Comparison of ENCODE assay signal across 11 cellular contexts in genomic region chr11:96204366-96204659, GRCh38.
A peak's percentile ranks its signal among the peaks of the same experiment; 100 is the strongest.
DNase-seq lines count a peak whose midpoint lies in the region; ATAC-seq, FAIRE-seq and TF ChIP-seq lines count a peak whose summit lies in the region.
"Had no signal": no experiment of that assay in that cellular context is flagged by ENCODE, and none has a peak within 500 bp of the region (broad histone marks: within the 10 kb centered on the region; RNA-seq: fewer than 3 reads in every experiment).

No MANE protein-coding gene starts in this region.

- FAIRE-seq in frontal cortex (lab: Jason Lieb, UNC) = no peak
- FAIRE-seq: D721Med had no signal

- H3K27ac ChIP-seq in left ventricle myocardium inferior (replicated peaks) = no peak overlapping the region

- H3K9me3 Mint-ChIP-seq in activated T-cell treated with anti-CD3 and anti-CD28 coated beads, Interleukin-2, amount 50 U/mL, for 72 hours = no peaks in the 10 kb centered on the region
- H3K9me3 Mint-ChIP-seq in activated CD8-positive, alpha-beta T cell treated with anti-CD3 and anti-CD28 coated beads, Interleukin-2, amount 10 ng/mL, durations not matched to agents 7 days and 5 days (ENCODE audit: insufficient read depth) = peaks cover 5% of the 10 kb centered on the region
- no peaks in the 10 kb centered on the region for H3K9me3 Mint-ChIP-seq in stimulated activated memory B cell treated with anti-CD40 and anti-IgM and Interleukin-4, amounts not matched to agents 10 μg/mL and 1 μg/mL and 100 μg/mL, for 72 hours

- CTCF ChIA-PET in activated CD8-positive, alpha-beta T cell treated with anti-CD3 and anti-CD28 coated beads, Interleukin-2, amount 10 ng/mL, durations not matched to agents 7 days and 5 days (lab: Charles Lee) = interaction anchor here (0.6 to 4.9 kb wide), 2 partner anchors 39 to 138 kb away, joined by 3 to 34 read pairs; partner anchors contain the start of gene MAML2

- H3K4me3 ChIP-seq in left ventricle myocardium inferior = no peak overlapping the region

- H3K27me3 ChIP-seq in left ventricle myocardium inferior (ENCODE audit: low read depth) = no peaks in the 10 kb centered on the region

- H3K4me3 Mint-ChIP-seq in activated T-cell treated with anti-CD3 and anti-CD28 coated beads, Interleukin-2, amount 50 U/mL, for 72 hours = peak overlapping the region; percentile 71 to 94
- no peak overlapping the region for H3K4me3 Mint-ChIP-seq in activated CD8-positive, alpha-beta T cell treated with anti-CD3 and anti-CD28 coated beads, Interleukin-2, amount 10 ng/mL, durations not matched to agents 7 days and 5 days
- no peak overlapping the region for H3K4me3 Mint-ChIP-seq in stimulated activated memory B cell treated with anti-CD40 and anti-IgM and Interleukin-4, amounts not matched to agents 10 μg/mL and 1 μg/mL and 100 μg/mL, for 72 hours

- TF ChIP-seq CTCF in left ventricle myocardium inferior (IDR thresholded peaks at IDR 0.05; ENCODE audit: borderline replicate concordance) = no peak

- no peaks in the 10 kb centered on the region for H3K9me3 ChIP-seq in left ventricle myocardium inferior (replicated peaks)

- H3K27ac Mint-ChIP-seq in activated T-cell treated with anti-CD3 and anti-CD28 coated beads, Interleukin-2, amount 50 U/mL, for 72 hours = peak overlapping the region; percentile 97
- peak overlapping the region; percentile 17 for H3K27ac Mint-ChIP-seq in activated CD8-positive, alpha-beta T cell treated with anti-CD3 and anti-CD28 coated beads, Interleukin-2, amount 10 ng/mL, durations not matched to agents 7 days and 5 days
- peak overlapping the region; percentile 57 for H3K27ac Mint-ChIP-seq in stimulated activated memory B cell treated with anti-CD40 and anti-IgM and Interleukin-4, amounts not matched to agents 10 μg/mL and 1 μg/mL and 100 μg/mL, for 72 hours

- no peak for DNase-seq in activated T-cell treated with anti-CD3 and anti-CD28 coated beads, Interleukin-2, amount 50 U/mL, for 72 hours
- DNase-seq in activated T-cell treated with anti-CD3 and anti-CD28 coated beads for 4 hours (no peak), fibroblast of peridontal ligament (ENCODE audit: extremely low read depth) (peak; percentile 40), frontal cortex (ENCODE audit: low spot score in 2 of 2) (no peak), left colon (no peak), left ventricle myocardium inferior (no peak)
- no peak for DNase-seq in activated CD8-positive, alpha-beta T cell treated with anti-CD3 and anti-CD28 coated beads, Interleukin-2, amount 10 ng/mL, durations not matched to agents 7 days and 5 days
- DNase-seq: occipital lobe, SIG-M5 had no signal

- POLR2A ChIA-PET in activated CD8-positive, alpha-beta T cell treated with anti-CD3 and anti-CD28 coated beads, Interleukin-2, amount 10 ng/mL, durations not matched to agents 7 days and 5 days (lab: Charles Lee) = interaction anchor here (1.9 kb wide), 1 partner anchor 11 kb away, joined by 4 read pairs; no protein-coding TSS in a partner anchor

- H3K36me3 ChIP-seq in left ventricle myocardium inferior = no peaks in the 10 kb centered on the region

- no peaks in the 10 kb centered on the region for H3K27me3 Mint-ChIP-seq in activated T-cell treated with anti-CD3 and anti-CD28 coated beads, Interleukin-2, amount 50 U/mL, for 72 hours (ENCODE audit: low read depth)
- no peaks in the 10 kb centered on the region for H3K27me3 Mint-ChIP-seq in activated CD8-positive, alpha-beta T cell treated with anti-CD3 and anti-CD28 coated beads, Interleukin-2, amount 10 ng/mL, durations not matched to agents 7 days and 5 days (ENCODE audit: low read depth)
- no peaks in the 10 kb centered on the region for H3K27me3 Mint-ChIP-seq in stimulated activated memory B cell treated with anti-CD40 and anti-IgM and Interleukin-4, amounts not matched to agents 10 μg/mL and 1 μg/mL and 100 μg/mL, for 72 hours

- intact Hi-C loops in left colon (cut with DNase I, micrococcal nuclease) (no loop called here), left ventricle myocardium inferior (cut with micrococcal nuclease) (no loop called here)

- H3K4me1 ChIP-seq in left ventricle myocardium inferior = peaks cover 51% of the 10 kb centered on the region

- H3K36me3 Mint-ChIP-seq in activated T-cell treated with anti-CD3 and anti-CD28 coated beads, Interleukin-2, amount 50 U/mL, for 72 hours (ENCODE audit: insufficient read depth in 2 of 2) = peaks cover 5 to 33% of the 10 kb centered on the region in 2 donors
- H3K36me3 Mint-ChIP-seq in activated CD8-positive, alpha-beta T cell treated with anti-CD3 and anti-CD28 coated beads, Interleukin-2, amount 10 ng/mL, durations not matched to agents 7 days and 5 days (ENCODE audit: low read depth) = peaks cover 35% of the 10 kb centered on the region
- peaks cover 25% of the 10 kb centered on the region for H3K36me3 Mint-ChIP-seq in stimulated activated memory B cell treated with anti-CD40 and anti-IgM and Interleukin-4, amounts not matched to agents 10 μg/mL and 1 μg/mL and 100 μg/mL, for 72 hours

- ATAC-seq in activated T-cell treated with anti-CD3 and anti-CD28 coated beads, Interleukin-2, amount 50 U/mL, for 72 hours (replicated peaks in 1 of 2) = no peak
- ATAC-seq in activated CD8-positive, alpha-beta T cell treated with anti-CD3 and anti-CD28 coated beads, Interleukin-2, amount 10 ng/mL, durations not matched to agents 7 days and 5 days = no peak
- no peak for ATAC-seq in stimulated activated memory B cell treated with anti-CD40 and anti-IgM and Interleukin-4, amounts not matched to agents 10 μg/mL and 1 μg/mL and 100 μg/mL, for 72 hours
- ATAC-seq in left colon = no peak

- peaks cover 97% of the 10 kb centered on the region for H3K4me1 Mint-ChIP-seq in activated T-cell treated with anti-CD3 and anti-CD28 coated beads, Interleukin-2, amount 50 U/mL, for 72 hours (ENCODE audit: low read depth)
- peaks cover 68% of the 10 kb centered on the region for H3K4me1 Mint-ChIP-seq in activated CD8-positive, alpha-beta T cell treated with anti-CD3 and anti-CD28 coated beads, Interleukin-2, amount 10 ng/mL, durations not matched to agents 7 days and 5 days (ENCODE audit: low read depth)
- peaks cover 42% of the 10 kb centered on the region for H3K4me1 Mint-ChIP-seq in stimulated activated memory B cell treated with anti-CD40 and anti-IgM and Interleukin-4, amounts not matched to agents 10 μg/mL and 1 μg/mL and 100 μg/mL, for 72 hours

Comparison
In these comparisons a context has a peak if more than half of its experiments do, and no peak if none do; other contexts are left out.
1. H3K27ac Mint-ChIP-seq: peak in every context shown above with its lines; median percentile 97 in activated T-cell treated with anti-CD3 and anti-CD28 coated beads, Interleukin-2, amount 50 U/mL, for 72 hours; 57 in stimulated activated memory B cell treated with anti-CD40 and anti-IgM and Interleukin-4, amounts not matched to agents 10 μg/mL and 1 μg/mL and 100 μg/mL, for 72 hours; 17 in activated CD8-positive, alpha-beta T cell treated with anti-CD3 and anti-CD28 coated beads, Interleukin-2, amount 10 ng/mL, durations not matched to agents 7 days and 5 days.
2. H3K4me3 Mint-ChIP-seq: peak in activated T-cell treated with anti-CD3 and anti-CD28 coated beads, Interleukin-2, amount 50 U/mL, for 72 hours (2 of 2); none in activated CD8-positive, alpha-beta T cell treated with anti-CD3 and anti-CD28 coated beads, Interleukin-2, amount 10 ng/mL, durations not matched to agents 7 days and 5 days (single experiment) and stimulated activated memory B cell treated with anti-CD40 and anti-IgM and Interleukin-4, amounts not matched to agents 10 μg/mL and 1 μg/mL and 100 μg/mL, for 72 hours (single experiment).